In the genomic region with DNA sequence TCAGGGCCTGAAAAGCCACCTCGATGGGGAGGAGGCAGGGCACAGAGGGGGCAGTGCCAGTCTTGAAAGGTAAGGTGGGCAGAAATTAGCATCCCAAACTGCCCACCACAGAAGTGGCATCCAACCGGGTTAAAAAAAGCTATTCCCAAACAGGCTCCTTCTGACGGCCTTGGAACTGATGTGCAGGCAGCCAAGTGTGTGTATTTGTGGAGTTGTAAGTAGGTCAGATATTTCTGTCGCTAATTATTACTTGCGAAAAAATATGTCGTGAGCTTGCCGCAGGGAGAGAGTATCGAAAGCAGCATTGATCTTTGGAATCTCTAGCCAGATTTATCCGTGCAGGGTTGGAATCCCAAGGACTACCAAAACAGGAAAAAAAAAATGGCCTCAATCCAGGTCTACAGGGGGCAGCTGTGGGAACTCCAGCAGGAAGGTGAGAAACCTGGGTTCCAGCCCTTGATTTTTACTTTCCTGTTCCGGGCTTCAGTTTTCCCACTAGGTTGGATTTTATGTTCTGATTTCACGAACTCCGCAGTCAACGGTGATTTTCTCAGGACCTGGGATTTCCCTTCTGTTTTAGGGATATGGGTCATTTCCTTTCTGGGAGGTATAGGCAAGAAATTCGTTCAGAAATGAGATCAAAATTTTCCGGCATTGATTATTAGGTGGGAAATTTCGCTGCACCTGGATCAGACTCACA, we compare ENCODE assay signal across 11 cellular contexts.
DNase-seq lines count a peak whose midpoint lies in the region; ATAC-seq and TF ChIP-seq lines count a peak whose summit lies in the region.
"Had no signal": no experiment of that assay in that cellular context is flagged by ENCODE, and none has a peak within 500 bp of the region (broad histone marks: within the 10 kb centered on the region; RNA-seq: fewer than 3 reads in every experiment).

No MANE protein-coding gene starts in this region.

- H3K9me3 ChIP-seq in upper lobe of right lung (no peaks in the 10 kb centered on the region), sigmoid colon (no peaks in the 10 kb centered on the region)
- H3K9me3 ChIP-seq: Caco-2 had no signal

- TF ChIP-seq POLR2A in sigmoid colon (IDR thresholded peaks at IDR 0.05): no peak

- H3K27ac ChIP-seq in upper lobe of right lung: no peak overlapping the region
- no peak overlapping the region for H3K27ac ChIP-seq in sigmoid colon

- H3K36me3 ChIP-seq in H7 (replicated peaks; ENCODE audit: control insufficient read depth, insufficient read depth, low read length): no peaks in the 10 kb centered on the region
- H3K36me3 ChIP-seq in upper lobe of right lung: no peaks in the 10 kb centered on the region
- no peaks in the 10 kb centered on the region for H3K36me3 ChIP-seq in sigmoid colon

- no peaks in the 10 kb centered on the region for H3K4me1 ChIP-seq in upper lobe of right lung
- H3K4me1 ChIP-seq in sigmoid colon: no peaks in the 10 kb centered on the region
- H3K4me1 ChIP-seq: Caco-2 had no signal

- H3K27me3 ChIP-seq in H7 (ENCODE audit: control insufficient read depth, insufficient read depth, low read length) (no peaks in the 10 kb centered on the region), upper lobe of right lung (peaks cover 5% of the 10 kb centered on the region), sigmoid colon (peaks cover 0 to 7% (median 0%) of the 10 kb centered on the region in 3 donors)

- 84 to 86% methylated on average over 16 of the region's 16 CpGs for WGBS in sigmoid colon, 2 donors

- DNase-seq in cardiac septum (ENCODE audit: low spot score): peak; percentile 14
- DNase-seq in left ventricle myocardium superior: no peak
- peak; percentile 37 for DNase-seq in H7
- peak; percentile 19 to 28 for DNase-seq in lung microvascular endothelial cell (ENCODE audit: low read depth in 2 of 2)
- DNase-seq in upper lobe of right lung: peak; percentile 5
- DNase-seq in sigmoid colon: no peak
- DNase-seq: Caco-2; CD8-positive, alpha-beta T cell; DND-41; GDM1 had no signal

- H3K4me3 ChIP-seq in H7 (ENCODE audit: insufficient read depth, low read depth, low read length) (no peak overlapping the region), upper lobe of right lung (no peak overlapping the region), sigmoid colon (no peak overlapping the region)

- intact Hi-C loops in cardiac septum (cut with DNase I): no loop called here
- intact Hi-C loops in left ventricle myocardium superior (cut with micrococcal nuclease): no loop called here
- intact Hi-C loops in upper lobe of right lung (cut with DNase I): no loop called here
- intact Hi-C loops in sigmoid colon (cut with DNase I): no loop called here

- TF ChIP-seq EP300 in sigmoid colon (IDR thresholded peaks at IDR 0.05): no peak

- no peak for ATAC-seq in left ventricle myocardium superior
- ATAC-seq in upper lobe of right lung: no peak
- ATAC-seq in HG03432 (IDR thresholded peaks at IDR 0.05; ENCODE audit: unreplicated experiment): no peak
- ATAC-seq: CD8-positive, alpha-beta T cell had no signal

- TF ChIP-seq CTCF in upper lobe of right lung (IDR thresholded peaks at IDR 0.05) (no peak), sigmoid colon (IDR thresholded peaks at IDR 0.05) (no peak)

Comparison
In these comparisons a context has a peak if more than half of its experiments do, and no peak if none do; other contexts are left out.
1. DNase-seq: peak in cardiac septum (single experiment), H7 (single experiment), lung microvascular endothelial cell (2 of 2) and upper lobe of right lung (single experiment); none in left ventricle myocardium superior (single experiment) and sigmoid colon (single experiment).